Comparison of ENCODE assay signal across 8 cellular contexts in the genomic region with DNA sequence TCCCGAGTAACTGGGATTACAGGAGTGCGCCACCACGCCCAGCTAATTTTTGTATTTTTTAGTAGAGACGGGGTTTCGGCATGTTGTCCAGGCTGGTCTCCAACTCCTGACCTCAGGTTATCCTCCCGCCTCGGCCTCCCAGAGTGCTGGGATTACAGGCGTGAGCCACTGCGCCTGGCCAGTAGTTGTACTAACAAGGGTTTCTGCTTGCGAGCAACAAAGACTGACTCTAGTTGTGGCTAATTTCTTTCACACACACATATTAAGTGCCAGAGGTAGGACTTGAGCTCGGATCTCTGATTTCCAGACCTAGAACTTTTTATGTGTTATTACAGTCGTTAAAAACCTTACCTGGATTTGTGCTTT. TPM values are rescaled to one million over a fixed set of nuclear protein-coding genes. Genes with fewer than 3 reads are reported as not detected.
A peak's percentile ranks its signal among the peaks of the same experiment; 100 is the strongest.
DNase-seq lines count a peak whose midpoint lies in the region; ATAC-seq, FAIRE-seq and TF ChIP-seq lines count a peak whose summit lies in the region.

No MANE protein-coding gene starts in this region.

- peak overlapping the region; percentile 73 for H3K4me3 ChIP-seq in OCI-LY1 (ENCODE audit: low read depth, low read length, poor library complexity, severe bottlenecking)
- peak overlapping the region; percentile 56 to 82 (median 82) for H3K4me3 ChIP-seq in endothelial cell of umbilical vein (replicated peaks in 1 of 3; ENCODE audit: insufficient read depth in 1 of 3, low read depth in 1 of 3, low read length in 3 of 3)

- no peaks in the 10 kb centered on the region for H3K9me2 ChIP-seq in OCI-LY1 (ENCODE audit: low read depth, low read length)

- no peaks in the 10 kb centered on the region for H3K27me3 Mint-ChIP-seq in CD4-positive, alpha-beta T cell
- H3K27me3 Mint-ChIP-seq in neural crest cell (ENCODE audit: low read depth) = no peaks in the 10 kb centered on the region

- peaks cover 36% of the 10 kb centered on the region for H3K4me1 Mint-ChIP-seq in CD4-positive, alpha-beta T cell (ENCODE audit: low read depth)
- peaks cover 42% of the 10 kb centered on the region for H3K4me1 Mint-ChIP-seq in neural crest cell

- H3K4me2 ChIP-seq in OCI-LY1 (ENCODE audit: low read length) (peak overlapping the region; percentile 67), endothelial cell of umbilical vein (ENCODE audit: insufficient read depth, low read length) (peak overlapping the region; percentile 87)

- H3K36me3 Mint-ChIP-seq in CD4-positive, alpha-beta T cell (ENCODE audit: low read depth) = peaks cover 5% of the 10 kb centered on the region
- no peaks in the 10 kb centered on the region for H3K36me3 Mint-ChIP-seq in neural crest cell (ENCODE audit: low read depth)

- POLR2A ChIA-PET in CD4-positive, alpha-beta T cell (lab: Charles Lee) = interaction anchor here (1.0 kb wide), 1 partner anchor 9 kb away, joined by 4 read pairs; no protein-coding TSS in a partner anchor
- POLR2A ChIA-PET in endothelial cell of umbilical vein (lab: Charles Lee) = interaction anchor here (0.5 kb wide), 1 partner anchor 50 kb away, joined by 8 read pairs; no protein-coding TSS in a partner anchor

- H3K79me2 ChIP-seq in OCI-LY1 (ENCODE audit: insufficient read depth, low read length) (no peaks in the 10 kb centered on the region), endothelial cell of umbilical vein (ENCODE audit: control insufficient read depth, insufficient read depth, low read length) (peaks cover 14% of the 10 kb centered on the region)

- no peak for FAIRE-seq in endothelial cell of umbilical vein (lab: Jason Lieb, UNC)

- H4K20me1 ChIP-seq in OCI-LY1 (ENCODE audit: insufficient read depth, low read length) = no peaks in the 10 kb centered on the region
- H4K20me1 ChIP-seq in endothelial cell of umbilical vein (replicated peaks; ENCODE audit: control insufficient read depth, extremely low read depth, insufficient read depth, low read length) = no peaks in the 10 kb centered on the region

- dilution Hi-C loops in endothelial cell of umbilical vein (cut with MboI; ENCODE audit: extremely low pct_ligation_motif_present, low sequenced_read_pairs) = no loop called here

- DNase-seq in CD4-positive, alpha-beta T cell = no peak
- DNase-seq in endothelial cell of umbilical vein (ENCODE audit: low read depth, low spot score) = no peak
- no peak for DNase-seq in neural crest cell (ENCODE audit: low read depth, low spot score)

- no peak for TF ChIP-seq POLR2A in endothelial cell of umbilical vein (IDR thresholded peaks at IDR 0.05; ENCODE audit: low read depth, low read length)

- TSS peak; percentile 50 for BruUV-seq in endothelial cell of umbilical vein (replicated peaks; lab: Mats Ljungman, UMichigan)

- no peak for TF ChIP-seq CTCF in CD4-positive, alpha-beta T cell (IDR thresholded peaks at IDR 0.05)
- TF ChIP-seq CTCF in OCI-LY1 (IDR thresholded peaks at IDR 0.05; ENCODE audit: low read length) (no peak), endothelial cell of umbilical vein (IDR thresholded peaks at IDR 0.05; ENCODE audit: extremely low read depth in 1 of 2, insufficient read depth in 1 of 2, low read depth in 1 of 2, low read length in 2 of 2) (no peak), neural crest cell (conservative IDR thresholded peaks at IDR 0.05) (no peak)

- H3K4me3 Mint-ChIP-seq in CD4-positive, alpha-beta T cell = peak overlapping the region; percentile 99
- H3K4me3 Mint-ChIP-seq in neural crest cell = peak overlapping the region; percentile 90

- no peaks in the 10 kb centered on the region for H3F3A ChIP-seq in OCI-LY1 (ENCODE audit: insufficient read depth, low read length)

- intact Hi-C loops in CD4-positive, alpha-beta T cell (cut with DNase I, micrococcal nuclease) = loop anchor here (1.0 to 5.0 kb wide), 3 partner anchors 10 to 431 kb away; no protein-coding TSS in a partner anchor
- intact Hi-C loops in endothelial cell of umbilical vein (cut with micrococcal nuclease) = loop anchor here (2.0 kb wide), 4 partner anchors 121 to 427 kb away; no protein-coding TSS in a partner anchor

- no peak overlapping the region for H3K27ac Mint-ChIP-seq in CD4-positive, alpha-beta T cell
- peak overlapping the region; percentile 94 for H3K27ac Mint-ChIP-seq in neural crest cell (ENCODE audit: unreplicated experiment)

- H3K36me3 ChIP-seq in OCI-LY1 (ENCODE audit: insufficient read depth, low read length) (no peaks in the 10 kb centered on the region), endothelial cell of umbilical vein (ENCODE audit: control insufficient read depth in 2 of 2, extremely low read depth in 1 of 2, insufficient read depth in 2 of 2, low read length in 2 of 2) (no peaks in the 10 kb centered on the region)

- CTCF ChIA-PET in CD4-positive, alpha-beta T cell (lab: Charles Lee) = no interaction called here
- CTCF ChIA-PET in endothelial cell of umbilical vein (lab: Charles Lee) = interaction anchor here (0.6 to 2.4 kb wide), 6 partner anchors 11 to 485 kb away, joined by 3 to 16 read pairs (median 6); no protein-coding TSS in a partner anchor

- no peaks in the 10 kb centered on the region for H3K9me1 ChIP-seq in endothelial cell of umbilical vein (replicated peaks; ENCODE audit: control insufficient read depth, extremely low read depth, insufficient read depth, low read length)

- no peaks in the 10 kb centered on the region for H3K27me3 ChIP-seq in CD4-positive, alpha-beta T cell (ENCODE audit: control insufficient read depth, insufficient read depth, low read length)
- H3K27me3 ChIP-seq in OCI-LY1 (ENCODE audit: insufficient read depth, low read length) (no peaks in the 10 kb centered on the region), endothelial cell of umbilical vein (ENCODE audit: control insufficient read depth in 2 of 2, insufficient read depth in 2 of 2, low read length in 2 of 2) (no peaks in the 10 kb centered on the region)

- H3K9me3 Mint-ChIP-seq in CD4-positive, alpha-beta T cell = no peaks in the 10 kb centered on the region
- H3K9me3 Mint-ChIP-seq in neural crest cell = no peaks in the 10 kb centered on the region

- H2AFZ ChIP-seq in OCI-LY1 (ENCODE audit: low read length) (no peak overlapping the region), endothelial cell of umbilical vein (ENCODE audit: low read depth, low read length) (peak overlapping the region; percentile 99)

- H3K9ac ChIP-seq in OCI-LY1 (ENCODE audit: low read length) (no peak overlapping the region; the same call in 1 of the 2 replicates), endothelial cell of umbilical vein (replicated peaks; ENCODE audit: extremely low read depth, insufficient read depth, low read length) (peak overlapping the region; percentile 79)

- H3K9me3 ChIP-seq in CD4-positive, alpha-beta T cell (ENCODE audit: control insufficient read depth, low read length) = no peaks in the 10 kb centered on the region
- H3K9me3 ChIP-seq in OCI-LY1 (ENCODE audit: low read length) (no peaks in the 10 kb centered on the region), endothelial cell of umbilical vein (replicated peaks; ENCODE audit: control insufficient read depth, insufficient read depth, low read length) (no peaks in the 10 kb centered on the region)

- no peak for ATAC-seq in CD4-positive, alpha-beta T cell (ENCODE audit: poor library complexity)
- ATAC-seq in HG03045 (IDR thresholded peaks at IDR 0.05; ENCODE audit: unreplicated experiment) = no peak
- no peak for ATAC-seq in GM18498 (IDR thresholded peaks at IDR 0.05; ENCODE audit: unreplicated experiment)
- no peak for ATAC-seq in GM18519 (IDR thresholded peaks at IDR 0.05; ENCODE audit: low FRiP score, unreplicated experiment)
- ATAC-seq in GM19397 (IDR thresholded peaks at IDR 0.05; ENCODE audit: unreplicated experiment) = no peak

- H3K27ac ChIP-seq in CD4-positive, alpha-beta T cell (ENCODE audit: low read depth, low read length) = no peak overlapping the region
- no peak overlapping the region for H3K27ac ChIP-seq in OCI-LY1 (ENCODE audit: low read depth, low read length, poor library complexity, severe bottlenecking)
- H3K27ac ChIP-seq in endothelial cell of umbilical vein (ENCODE audit: insufficient read depth, low read depth, low read length) = peak overlapping the region; percentile 18

- H3K4me1 ChIP-seq in OCI-LY1 (ENCODE audit: insufficient read depth, low read length, severe bottlenecking) = peaks cover 10% of the 10 kb centered on the region
- H3K4me1 ChIP-seq in endothelial cell of umbilical vein (ENCODE audit: control insufficient read depth, extremely low read depth, insufficient read depth, low read length) = peaks cover 8% of the 10 kb centered on the region

TF ChIP-seq in endothelial cell of umbilical vein, 7 proteins besides CTCF, POLR2A, EP300 and RAD21:
- no peak for TF ChIP-seq MAX (IDR thresholded peaks at IDR 0.05; ENCODE audit: insufficient read depth, insufficient read length)
- no peak for TF ChIP-seq POLR2AphosphoS5 (IDR thresholded peaks at IDR 0.05; ENCODE audit: insufficient read depth, low read depth, low read length)

RNA-seq across cellular contexts. Expression of gene PCCA, which starts 0.6 kb away (rescaled TPM):
- total RNA-seq in CD4-positive, alpha-beta T cell = 1 to 10 TPM; 4.7 to 5.2 TPM
- total RNA-seq in endothelial cell of umbilical vein = 19.8 and 20.2 TPM in 2 replicates
- polyA plus RNA-seq in endothelial cell of umbilical vein = 5.1 and 5.7 TPM in 2 replicates
- polyA plus RNA-seq in endothelial cell of umbilical vein (2011; cell fraction: cytosol; rRNA removed) = 6.2 and 7.5 TPM in 2 replicates
- 17.1 and 23.7 TPM in 2 replicates for polyA plus RNA-seq in endothelial cell of umbilical vein (2011; cell fraction: nucleus; rRNA removed)
- 16.4 and 18.1 TPM in 2 replicates for polyA plus RNA-seq in endothelial cell of umbilical vein (2012)
- 16.6 and 30.2 TPM in 2 replicates for polyA minus RNA-seq in endothelial cell of umbilical vein
- polyA minus RNA-seq in endothelial cell of umbilical vein (2011; cell fraction: cytosol; rRNA and poly(A)+ RNA removed) = 6.2 TPM
- 44.4 and 67.0 TPM in 2 replicates for polyA minus RNA-seq in endothelial cell of umbilical vein (2011; cell fraction: nucleus; rRNA and poly(A)+ RNA removed)
- 36.0 and 40.6 TPM in 2 replicates for total RNA-seq in neural crest cell
